Comparison of ENCODE assay signal across 1 cellular context in genomic region chr15:41568350-41569017, GRCh38.
TF ChIP-seq lines count a peak whose summit lies in the region.

No MANE protein-coding gene starts in this region.

TF ChIP-seq in HepG2, 621 proteins besides CTCF, POLR2A, EP300 and RAD21 (continued from another document and continues in another):
- TF ChIP-seq ATF4 (CRISPR knock-in tag; IDR thresholded peaks at IDR 0.05) (peak in 1 of 2 experiments; percentile 55; a peak in 1 of 4 replicates), ZBTB38 (CRISPR knock-in tag; IDR thresholded peaks at IDR 0.05) (0 out of 2 replicates have a peak, but pooled peaks have one; percentile 15), ZNF121 (CRISPR knock-in tag; IDR thresholded peaks at IDR 0.05) (no peak), ZNF644 (CRISPR knock-in tag; IDR thresholded peaks at IDR 0.05; ENCODE audit: low read depth) (peak; percentile 43; the same call in 1 of the 2 replicates), XRCC5 (optimal IDR thresholded peaks at IDR 0.05; ENCODE audit: low read length) (peak; percentile 74), ZNF256 (CRISPR knock-in tag; conservative IDR thresholded peaks at IDR 0.05) (no peak), CEBPB (IDR thresholded peaks at IDR 0.05; ENCODE audit: borderline replicate concordance, low read depth, low read length) (peak; percentile 23; the same call in 1 of the 2 replicates), MEIS2 (CRISPR knock-in tag; IDR thresholded peaks at IDR 0.05) (peak; percentile 25; the same call in 1 of the 2 replicates), ZFP41 (CRISPR knock-in tag; IDR thresholded peaks at IDR 0.05; ENCODE audit: borderline replicate concordance) (no peak), ZNF777 (CRISPR knock-in tag; IDR thresholded peaks at IDR 0.05) (no peak; the same call in 1 of the 2 replicates), CENPBD1 (CRISPR knock-in tag; IDR thresholded peaks at IDR 0.05; ENCODE audit: borderline replicate concordance, low read depth) (no peak), HNRNPK (IDR thresholded peaks at IDR 0.05; ENCODE audit: low read depth, low read length, poor library complexity, severe bottlenecking) (no peak), NFKB2 (CRISPR knock-in tag; IDR thresholded peaks at IDR 0.05; ENCODE audit: borderline replicate concordance) (peak; percentile 45; the same call in 1 of the 2 replicates), POLR2AphosphoS2 (IDR thresholded peaks at IDR 0.05; ENCODE audit: low read depth, low read length) (no peak), KLF13 (CRISPR knock-in tag; IDR thresholded peaks at IDR 0.05) (no peak), IKZF5 (CRISPR knock-in tag; IDR thresholded peaks at IDR 0.05) (peak; percentile 82), KIAA2018 (CRISPR knock-in tag; IDR thresholded peaks at IDR 0.05; ENCODE audit: borderline replicate concordance) (no peak), ZC3H13 (CRISPR knock-in tag; IDR thresholded peaks at IDR 0.05) (no peak), TRIM24 (CRISPR knock-in tag; IDR thresholded peaks at IDR 0.05) (no peak), ELF4 (CRISPR knock-in tag; IDR thresholded peaks at IDR 0.05; ENCODE audit: borderline replicate concordance) (no peak), ATF5 (CRISPR knock-in tag; IDR thresholded peaks at IDR 0.05; ENCODE audit: low read depth) (no peak; the same call in 1 of the 2 replicates), ZNF800 (CRISPR knock-in tag; IDR thresholded peaks at IDR 0.05) (peak; percentile 67), NCOA5 (CRISPR knock-in tag; IDR thresholded peaks at IDR 0.05) (no peak), ZNF775 (CRISPR knock-in tag; IDR thresholded peaks at IDR 0.05; ENCODE audit: borderline replicate concordance) (no peak), TFE3 (CRISPR knock-in tag; IDR thresholded peaks at IDR 0.05) (peak; percentile 73; the same call in 1 of the 2 replicates), RFXAP (CRISPR knock-in tag; IDR thresholded peaks at IDR 0.05; ENCODE audit: borderline replicate concordance) (peak; percentile 87; the same call in 1 of the 2 replicates), THAP9 (CRISPR knock-in tag; IDR thresholded peaks at IDR 0.05; ENCODE audit: borderline replicate concordance) (no peak), ISX (CRISPR knock-in tag; conservative IDR thresholded peaks at IDR 0.05) (no peak), ZNF782 (CRISPR knock-in tag; IDR thresholded peaks at IDR 0.05; ENCODE audit: borderline replicate concordance) (no peak; the same call in 1 of the 2 replicates), JDP2 (CRISPR knock-in tag; IDR thresholded peaks at IDR 0.05; ENCODE audit: borderline replicate concordance) (no peak), MYNN (CRISPR knock-in tag; IDR thresholded peaks at IDR 0.05; ENCODE audit: low read depth) (no peak), IRF2 (CRISPR knock-in tag; IDR thresholded peaks at IDR 0.05) (peak; percentile 80), ZMYM3 (CRISPR knock-in tag; IDR thresholded peaks at IDR 0.05) (peak; percentile 64), TIGD3 (CRISPR knock-in tag; IDR thresholded peaks at IDR 0.05; ENCODE audit: borderline replicate concordance) (no peak)
